22 cellular contexts compared by ENCODE assay signal in genomic region chr17:62661337-62661736, GRCh38.
"Had no signal": no experiment of that assay in that cellular context is flagged by ENCODE, and none has a peak within 500 bp of the region (broad histone marks: within the 10 kb centered on the region; RNA-seq: fewer than 3 reads in every experiment).

No MANE protein-coding gene starts in this region.

- H3K27ac Mint-ChIP-seq: mesothelial cell of epicardium had no signal

- H3K4me3 ChIP-seq: coronary artery, dorsolateral prefrontal cortex, esophagus squamous epithelium, gastrocnemius medialis, heart left ventricle, hepatocyte, left lung, lower lobe of right lung, mucosa of descending colon had no signal

- DNase-seq: dermis blood vessel endothelial cell; dorsolateral prefrontal cortex; effector CD4-positive, alpha-beta T cell; effector memory CD4-positive, alpha-beta T cell; erythroblast; esophagus squamous epithelium; foreskin fibroblast; foreskin melanocyte; gastrocnemius medialis; heart left ventricle; hypothalamus; left cardiac atrium; left lung; left ventricle myocardium superior; lower lobe of right lung; mesenchymal stem cell; mucosa of descending colon; naive B cell had no signal

- H3K4me1 ChIP-seq: gastrocnemius medialis, left lung had no signal

- H3K4me3 Mint-ChIP-seq: mesothelial cell of epicardium, naive B cell had no signal

- H3K27ac ChIP-seq: coronary artery, dorsolateral prefrontal cortex, epithelial cell of prostate, esophagus squamous epithelium, gastrocnemius medialis, heart left ventricle, hepatocyte, left lung, lower lobe of right lung had no signal

- H3K4me1 Mint-ChIP-seq: naive B cell had no signal

- H3K9me3 ChIP-seq: esophagus squamous epithelium, gastrocnemius medialis, mucosa of descending colon had no signal

- H3K36me3 ChIP-seq: gastrocnemius medialis had no signal
